1 cellular context compared by ENCODE assay signal in the genomic region with DNA sequence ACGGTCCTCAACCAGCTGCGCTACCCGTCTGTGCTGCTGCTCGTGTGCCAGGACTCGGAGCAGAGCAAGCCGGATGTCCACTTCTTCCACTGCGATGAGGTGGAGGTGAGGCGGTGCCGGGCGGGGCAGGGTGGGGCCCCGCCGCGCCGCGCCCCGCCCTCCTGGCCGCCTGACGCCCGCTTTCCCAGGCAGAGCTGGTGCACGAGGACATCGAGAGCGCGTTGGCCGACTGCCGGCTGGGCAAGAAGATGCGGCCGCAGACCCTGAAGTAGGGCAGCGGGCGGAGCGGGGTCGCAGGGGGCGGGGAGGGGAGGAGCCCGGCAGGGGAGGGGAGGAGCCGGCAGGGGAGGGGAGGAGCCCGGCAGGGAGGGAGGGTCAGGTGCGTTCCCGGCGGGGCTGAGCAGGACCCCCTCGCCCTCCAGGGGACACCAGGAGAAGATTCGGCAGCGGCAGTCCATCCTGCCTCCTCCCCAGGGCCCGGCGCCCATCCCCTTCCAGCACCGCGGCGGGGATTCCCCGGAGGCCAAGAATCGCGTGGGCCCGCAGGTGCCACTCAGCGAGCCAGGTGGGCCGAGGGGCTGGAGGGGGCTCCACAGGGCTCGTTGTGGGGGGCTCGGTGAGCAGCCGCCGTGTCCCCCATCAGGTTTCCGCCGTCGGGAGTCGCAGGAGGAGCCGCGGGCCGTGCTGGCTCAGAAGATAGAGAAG.
TF ChIP-seq lines count a peak whose summit lies in the region.

No MANE protein-coding gene starts in this region.

TF ChIP-seq in WTC11, 78 proteins besides CTCF, POLR2A, EP300 and RAD21 (continued from another document):
- peak; percentile 10; the same call in 1 of the 2 replicates for TF ChIP-seq USF2 (CRISPR knock-in tag; IDR thresholded peaks at IDR 0.05)
